19 cellular contexts compared by ENCODE assay signal in the genomic region with DNA sequence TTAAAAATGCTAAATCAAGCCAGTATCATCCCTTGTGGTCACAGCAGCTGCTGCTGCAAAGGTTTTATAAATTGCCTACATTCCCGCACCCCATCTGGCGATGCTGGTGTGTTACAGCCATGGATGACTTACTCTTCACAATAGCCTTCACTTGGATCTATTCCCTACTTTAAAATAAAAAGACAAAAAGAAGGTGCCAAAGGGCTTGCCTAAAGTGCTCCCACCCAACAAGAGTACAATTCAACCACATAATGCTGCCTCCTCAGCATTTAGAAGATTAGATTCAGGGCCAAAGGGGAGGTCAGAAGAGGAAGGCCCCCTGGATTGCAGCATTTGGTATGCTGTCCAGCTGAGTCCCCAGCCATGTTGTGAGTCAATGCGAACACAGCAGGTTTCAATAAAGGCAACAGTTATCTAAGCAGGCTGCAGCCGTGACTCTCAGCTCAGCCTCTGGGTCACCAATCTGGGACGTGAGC.
DNase-seq lines count a peak whose midpoint lies in the region; TF ChIP-seq lines count a peak whose summit lies in the region.
"Had no signal": no experiment of that assay in that cellular context is flagged by ENCODE, and none has a peak within 500 bp of the region (broad histone marks: within the 10 kb centered on the region; RNA-seq: fewer than 3 reads in every experiment).

No MANE protein-coding gene starts in this region.

- H3K36me3 ChIP-seq in MG63, result no peaks in the 10 kb centered on the region
- H3K36me3 ChIP-seq: vagina had no signal

- no peaks in the 10 kb centered on the region for H3K27me3 ChIP-seq in MG63
- H3K27me3 ChIP-seq: vagina had no signal

- in situ Hi-C loops in astrocyte of the cerebellum (cut with HindIII; ENCODE audit: low sequenced_read_pairs), result no loop called here

- H3K4me3 ChIP-seq in MG63 (no peak overlapping the region), astrocyte of the cerebellum (ENCODE audit: low read depth, low read length) (no peak overlapping the region)
- H3K4me3 ChIP-seq: lung, vagina had no signal

- peak; percentile 28 for TF ChIP-seq CTCF in astrocyte of the cerebellum (IDR thresholded peaks at IDR 0.05; ENCODE audit: low read depth, low read length, missing control alignments)

- peak; percentile 94 for DNase-seq in DMS 273 (lab: John Stamatoyannopoulos, UW; ENCODE audit: unreplicated experiment)
- DNase-seq in MG63, result peak; percentile 13
- peak; percentile 93 for DNase-seq in astrocyte of the cerebellum (ENCODE audit: low read depth)
- DNase-seq in myocyte (ENCODE audit: low read depth), result peak; percentile 75
- DNase-seq in activated CD4-positive, alpha-beta T cell treated with anti-CD3 and anti-CD28 coated beads for 48 hours, result no peak
- DNase-seq in OCI-M1 (lab: John Stamatoyannopoulos, UW), result no peak
- no peak for DNase-seq in SKM-1 treated with dmso at 0.1 percent for 144 hours (lab: John Stamatoyannopoulos, UW; ENCODE audit: unreplicated experiment)
- no peak for DNase-seq in Ammon's horn (ENCODE audit: low spot score)
- DNase-seq: activated B cell treated with CpG ODN at 0.5 μM for 24 hours; activated naive CD8-positive, alpha-beta T cell treated with anti-CD3 and anti-CD28 coated beads, Interleukin-2, amount 10 ng/mL, durations not matched to agents 7 days and 5 days; Caco-2; central memory CD4-positive, alpha-beta T cell; effector CD4-positive, alpha-beta T cell; head of caudate nucleus; immature natural killer cell; natural killer cell; substantia nigra had no signal

- H3K9me3 ChIP-seq in MG63, result no peaks in the 10 kb centered on the region
- H3K9me3 ChIP-seq: Caco-2, vagina had no signal

Comparison
In these comparisons a context has a peak if more than half of its experiments do, and no peak if none do; other contexts are left out.
1. DNase-seq: peak in DMS 273 (single experiment), MG63 (single experiment), astrocyte of the cerebellum (single experiment) and myocyte (single experiment); none in activated CD4-positive, alpha-beta T cell treated with anti-CD3 and anti-CD28 coated beads for 48 hours (single experiment), OCI-M1 (single experiment), SKM-1 treated with dmso at 0.1 percent for 144 hours (single experiment) and Ammon's horn (single experiment).